In the genomic region with DNA sequence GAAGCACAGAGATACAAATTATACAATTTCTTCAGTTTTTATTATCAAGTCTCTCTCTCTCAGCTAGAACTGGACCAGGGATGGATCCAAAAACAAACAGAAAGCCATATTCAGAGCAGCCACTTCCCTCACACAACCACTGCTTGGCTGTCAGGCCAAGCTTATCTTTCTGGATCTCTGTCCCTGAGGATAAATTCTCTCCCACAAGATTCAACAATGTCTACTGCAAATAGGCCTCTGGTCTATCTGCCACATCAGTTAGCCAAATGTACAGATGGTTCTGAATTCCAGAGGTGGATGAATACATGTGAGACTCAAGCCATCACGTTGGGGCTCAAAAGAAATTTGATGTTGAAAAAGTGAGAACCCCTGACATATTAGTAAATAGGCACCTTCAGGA, we compare ENCODE assay signal across 18 cellular contexts.
DNase-seq lines count a peak whose midpoint lies in the region; ATAC-seq, FAIRE-seq and TF ChIP-seq lines count a peak whose summit lies in the region.
"Had no signal": no experiment of that assay in that cellular context is flagged by ENCODE, and none has a peak within 500 bp of the region (broad histone marks: within the 10 kb centered on the region; RNA-seq: fewer than 3 reads in every experiment).

No MANE protein-coding gene starts in this region.

- intact Hi-C loops in mammary epithelial cell (cut with micrococcal nuclease), result no loop called here
- intact Hi-C loops in breast epithelium (cut with DNase I; ENCODE audit: low total_unique reads), result no loop called here
- intact Hi-C loops in dorsolateral prefrontal cortex (cut with DNase I), result no loop called here

- H2AFZ ChIP-seq in mammary epithelial cell (ENCODE audit: low read depth, low read length) (peak overlapping the region; percentile 28), Karpas-422 (ENCODE audit: low read length) (no peak overlapping the region)
- H2AFZ ChIP-seq: GM23338 had no signal

- DNase-seq in mammary epithelial cell (no peak), breast epithelium (ENCODE audit: low spot score in 2 of 2) (no peak), Karpas-422 (peak; percentile 17), fibroblast of villous mesenchyme (ENCODE audit: low read depth) (peak; percentile 19), D721Med (ENCODE audit: insufficient read length, low spot score) (no peak), dorsolateral prefrontal cortex (no peak)
- DNase-seq: Calu3; CD8-positive, alpha-beta T cell; DMS 273 treated with DMSO at 0.1 percent for 48 hours; DMS53; DND-41; GDM1; HCEC 1CT had no signal

- no TSS peak for BruUV-seq in mammary epithelial cell (replicated peaks; lab: Mats Ljungman, UMichigan)

- H3K27me3 ChIP-seq in mammary epithelial cell (ENCODE audit: insufficient read depth, low read length) (no peaks in the 10 kb centered on the region), breast epithelium (no peaks in the 10 kb centered on the region), Karpas-422 (ENCODE audit: low read length) (no peaks in the 10 kb centered on the region), dorsolateral prefrontal cortex (no peaks in the 10 kb centered on the region)
- H3K27me3 ChIP-seq: BLaER1 treated with 17β-estradiol and CSF1 and Interleukin-3, amounts not matched to agents 10 nM and 100 nM had no signal

- in situ Hi-C loops in mammary epithelial cell (cut with MboI; ENCODE audit: low sequenced_read_pairs in 2 of 2), result loop anchor here in 1 of 2 donors (25.0 kb wide), 1 partner anchor 1804 kb away; a partner anchor contains a TSS

- dilution Hi-C loops in mammary epithelial cell (cut with HindIII; ENCODE audit: low sequenced_read_pairs), result no loop called here

- no peak for ATAC-seq in esophagus mucosa
- ATAC-seq: CD8-positive, alpha-beta T cell; GM23338 had no signal

- no peak overlapping the region for H3K4me2 ChIP-seq in mammary epithelial cell (ENCODE audit: insufficient read depth, low read depth, low read length)
- H3K4me2 ChIP-seq in Karpas-422 (ENCODE audit: low read depth, low read length, poor library complexity, severe bottlenecking), result no peak overlapping the region
- H3K4me2 ChIP-seq: BLaER1 treated with 17β-estradiol and CSF1 and Interleukin-3, amounts not matched to agents 10 nM and 100 nM; GM23338 had no signal

- FAIRE-seq in D721Med (lab: Jason Lieb, UNC), result no peak
- FAIRE-seq: H54, HTR-8/SVneo had no signal

- H3K79me2 ChIP-seq in mammary epithelial cell (ENCODE audit: insufficient read depth, low read length) (no peaks in the 10 kb centered on the region), Karpas-422 (ENCODE audit: low read length) (no peaks in the 10 kb centered on the region)

- H3K9ac ChIP-seq in mammary epithelial cell (ENCODE audit: insufficient read depth, low read length) (no peak overlapping the region), Karpas-422 (ENCODE audit: low read length) (no peak overlapping the region)
- H3K9ac ChIP-seq: BLaER1 treated with 17β-estradiol and CSF1 and Interleukin-3, amounts not matched to agents 10 nM and 100 nM had no signal

- TF ChIP-seq CTCF in mammary epithelial cell (conservative IDR thresholded peaks at IDR 0.05 in 1 of 2, IDR thresholded peaks at IDR 0.05 in 1 of 2; ENCODE audit: extremely low read depth in 1 of 2, insufficient read depth in 1 of 2, low read depth in 1 of 2, low read length in 2 of 2) (no peak), breast epithelium (IDR thresholded peaks at IDR 0.05) (no peak), fibroblast of villous mesenchyme (IDR thresholded peaks at IDR 0.05; ENCODE audit: insufficient read depth, low read depth, low read length) (no peak), D721Med (IDR thresholded peaks at IDR 0.05; ENCODE audit: insufficient read depth, missing control alignments) (no peak), dorsolateral prefrontal cortex (IDR thresholded peaks at IDR 0.05 in 54 of 56, conservative IDR thresholded peaks at IDR 0.05 in 2 of 56; ENCODE audit: low read depth in 1 of 56, partially characterized antibody in 56 of 56) (no peak)

- no peak overlapping the region for H3K4me3 ChIP-seq in mammary epithelial cell (replicated peaks in 1 of 3; ENCODE audit: insufficient read depth in 1 of 3, low read depth in 2 of 3, low read length in 3 of 3)
- H3K4me3 ChIP-seq in breast epithelium, result no peak overlapping the region
- H3K4me3 ChIP-seq in Karpas-422 (ENCODE audit: low read length), result no peak overlapping the region
- H3K4me3 ChIP-seq in fibroblast of villous mesenchyme (ENCODE audit: low read depth, low read length), result no peak overlapping the region
- no peak overlapping the region for H3K4me3 ChIP-seq in dorsolateral prefrontal cortex
- H3K4me3 ChIP-seq: BLaER1 treated with 17β-estradiol and CSF1 and Interleukin-3, amounts not matched to agents 10 nM and 100 nM; GM23338 had no signal

- H3K4me1 ChIP-seq in mammary epithelial cell (ENCODE audit: insufficient read depth, low read length) (peaks cover 35% of the 10 kb centered on the region), breast epithelium (no peaks in the 10 kb centered on the region), Karpas-422 (ENCODE audit: low read length) (no peaks in the 10 kb centered on the region)

- H4K20me1 ChIP-seq in mammary epithelial cell (ENCODE audit: insufficient read depth, low read length), result no peaks in the 10 kb centered on the region
- H4K20me1 ChIP-seq in Karpas-422 (ENCODE audit: insufficient read depth, low read depth, low read length), result no peaks in the 10 kb centered on the region
- H4K20me1 ChIP-seq: BLaER1 treated with 17β-estradiol and CSF1 and Interleukin-3, amounts not matched to agents 10 nM and 100 nM had no signal

- H3K36me3 ChIP-seq in mammary epithelial cell (ENCODE audit: insufficient read depth, low read length) (no peaks in the 10 kb centered on the region), breast epithelium (no peaks in the 10 kb centered on the region), Karpas-422 (ENCODE audit: insufficient read depth, low read length) (no peaks in the 10 kb centered on the region)
- H3K36me3 ChIP-seq: BLaER1 treated with 17β-estradiol and CSF1 and Interleukin-3, amounts not matched to agents 10 nM and 100 nM had no signal

- CTCF ChIA-PET in mammary epithelial cell (lab: Charles Lee; ENCODE audit: low non-redundant PET), result no interaction called here

- no peak for TF ChIP-seq POLR2A in breast epithelium (IDR thresholded peaks at IDR 0.05)

- H3K27ac ChIP-seq in mammary epithelial cell (ENCODE audit: insufficient read depth, low read depth, low read length) (no peak overlapping the region), breast epithelium (no peak overlapping the region), Karpas-422 (ENCODE audit: low read length) (no peak overlapping the region), dorsolateral prefrontal cortex (no peak overlapping the region)
- H3K27ac ChIP-seq: BLaER1 treated with 17β-estradiol and CSF1 and Interleukin-3, amounts not matched to agents 10 nM and 100 nM had no signal

- no peaks in the 10 kb centered on the region for H3K9me2 ChIP-seq in Karpas-422 (replicated peaks; ENCODE audit: insufficient read depth, low read length)

- 45% methylated on average over 1 of the region's 1 CpG for WGBS in mammary epithelial cell (ENCODE audit: low coverage, missing lambda C conversion rate)

- H3K9me3 ChIP-seq in mammary epithelial cell (replicated peaks; ENCODE audit: insufficient read depth, low read length) (peaks cover 3% of the 10 kb centered on the region), breast epithelium (no peaks in the 10 kb centered on the region), Karpas-422 (ENCODE audit: low read length) (no peaks in the 10 kb centered on the region)
- H3K9me3 ChIP-seq: BLaER1 treated with 17β-estradiol and CSF1 and Interleukin-3, amounts not matched to agents 10 nM and 100 nM had no signal

Comparison
In these comparisons a context has a peak if more than half of its experiments do, and no peak if none do; other contexts are left out.
1. DNase-seq: peak in Karpas-422 (single experiment) and fibroblast of villous mesenchyme (single experiment); none in mammary epithelial cell (single experiment), breast epithelium (0 of 2), D721Med (single experiment) and dorsolateral prefrontal cortex (0 of 10).